17 cellular contexts compared by ENCODE assay signal in the genomic region with DNA sequence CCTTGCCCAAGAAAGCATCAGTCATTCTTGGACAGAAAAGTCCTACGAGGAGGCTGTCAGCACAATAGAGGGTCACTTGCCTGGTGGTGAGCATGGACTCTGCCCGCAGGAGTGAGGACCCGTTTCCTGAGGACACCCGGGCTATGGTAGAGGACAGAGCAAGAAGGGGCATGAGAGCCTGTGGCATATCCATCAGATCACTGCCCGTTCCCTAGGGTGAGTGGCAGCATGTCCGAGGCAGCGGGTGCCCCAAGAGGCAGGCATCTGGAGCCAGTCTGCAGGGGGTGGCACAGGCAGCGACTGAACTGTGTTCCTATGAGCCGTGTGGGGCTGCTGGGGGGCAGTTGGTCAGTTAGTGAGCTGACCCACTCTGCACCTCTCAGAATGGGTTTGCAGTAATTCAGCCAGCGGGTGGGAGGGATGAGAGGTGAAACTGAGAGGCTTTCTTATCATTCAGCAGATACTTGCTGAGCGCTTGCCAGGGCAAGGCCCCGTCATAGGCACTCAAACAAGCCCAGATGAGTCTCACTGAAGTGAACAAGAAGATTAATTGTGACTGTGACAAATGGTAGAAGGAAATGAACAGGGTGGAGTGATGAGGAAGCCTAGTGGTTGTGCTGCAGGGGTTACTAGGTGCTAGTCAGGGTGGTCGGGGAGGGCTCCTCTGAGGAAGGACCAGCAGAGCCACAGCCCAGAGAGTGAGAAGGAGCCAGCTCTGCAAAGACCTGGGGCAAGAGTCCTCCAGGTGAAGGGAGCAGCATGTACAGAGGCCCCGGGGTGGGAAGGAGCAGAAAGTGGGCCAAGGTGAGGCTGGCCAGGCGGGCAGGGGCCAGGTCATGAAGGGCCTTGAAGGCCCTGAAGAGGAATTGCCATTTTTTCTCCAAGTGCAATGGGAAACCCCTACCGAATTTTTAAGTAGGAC.
DNase-seq lines count a peak whose midpoint lies in the region; ATAC-seq lines count a peak whose summit lies in the region.
"Had no signal": no experiment of that assay in that cellular context is flagged by ENCODE, and none has a peak within 500 bp of the region (broad histone marks: within the 10 kb centered on the region; RNA-seq: fewer than 3 reads in every experiment).

No MANE protein-coding gene starts in this region.

- WGBS in mesenchymal stem cell, result 74% methylated on average over 16 of the region's 16 CpGs
- WGBS in aorta, 2 donors, result 91 to 92% methylated on average over 16 of the region's 16 CpGs

- H3K27me3 ChIP-seq in CD4-positive, CD25-positive, alpha-beta regulatory T cell (ENCODE audit: control insufficient read depth, insufficient read depth, low read length), result no peaks in the 10 kb centered on the region
- no peaks in the 10 kb centered on the region for H3K27me3 ChIP-seq in mesenchymal stem cell (ENCODE audit: control insufficient read depth in 1 of 2, insufficient read depth in 1 of 2, low read length in 2 of 2)
- H3K27me3 ChIP-seq in aorta (ENCODE audit: control insufficient read depth in 1 of 2, insufficient read depth in 2 of 2, low read length in 1 of 2), result no peaks in the 10 kb centered on the region
- H3K27me3 ChIP-seq: BLaER1, body of pancreas had no signal

- H2BK12ac ChIP-seq in mesenchymal stem cell (ENCODE audit: low read length in 2 of 2), result peak overlapping the region; percentile 38 to 96

- no peak overlapping the region for H3K27ac ChIP-seq in CD4-positive, CD25-positive, alpha-beta regulatory T cell (ENCODE audit: insufficient read depth, low read length, poor library complexity, severe bottlenecking)
- H3K27ac ChIP-seq in mesenchymal stem cell (ENCODE audit: low read length, poor library complexity, severe bottlenecking), result no peak overlapping the region
- H3K27ac ChIP-seq in aorta (ENCODE audit: low read depth in 1 of 2, low read length in 2 of 2), result no peak overlapping the region
- H3K27ac ChIP-seq: BLaER1, body of pancreas had no signal

- no peak overlapping the region for H3K4me2 ChIP-seq in mesenchymal stem cell (ENCODE audit: low read length, poor library complexity, severe bottlenecking)
- H3K4me2 ChIP-seq: BLaER1 had no signal

- peak in 1 of 3 donors; percentile 51 for DNase-seq in CD4-positive, CD25-positive, alpha-beta regulatory T cell
- DNase-seq in NCI-H226 (peak; percentile 9), mesenchymal stem cell (peak; percentile 45), NCI-H446 (lab: John Stamatoyannopoulos, UW) (no peak), T-helper 9 cell (no peak), aorta (no peak), posterior cingulate gyrus (no peak)
- DNase-seq: MV-4-11; NCI-H2171 treated with DMSO at 0.1 percent for 48 hours; OCI-M1; stimulated activated naive CD8-positive, alpha-beta T cell treated with anti-CD3 and anti-CD28 coated beads, Interleukin-15, Interleukin-2, amounts not matched to agents 100 U/mL and 50 U/mL, for 24 hours; T-helper 1 cell had no signal

- H3K27ac Mint-ChIP-seq in CD4-positive, CD25-positive, alpha-beta regulatory T cell, result peak overlapping the region in 2 of 3 donors; percentile 20 to 36
- peak overlapping the region; percentile 36 for H3K27ac Mint-ChIP-seq in dendritic cell treated with granulocyte-macrophage colony-stimulating factor and Interleukin-4, amounts not matched to agents 40 ng/mL and 50 ng/mL, for 4 days
- H3K27ac Mint-ChIP-seq: progenitor cell of endocrine pancreas had no signal

- H3K36me3 ChIP-seq in CD4-positive, CD25-positive, alpha-beta regulatory T cell (ENCODE audit: control insufficient read depth, insufficient read depth, low read length), result peaks cover 25% of the 10 kb centered on the region
- H3K36me3 ChIP-seq in mesenchymal stem cell (ENCODE audit: control insufficient read depth in 1 of 2, insufficient read depth in 2 of 2, low read depth in 1 of 2, low read length in 2 of 2), result peaks cover 35 to 53% of the 10 kb centered on the region in 2 experiments
- H3K36me3 ChIP-seq in aorta (ENCODE audit: control insufficient read depth in 1 of 2, insufficient read depth in 2 of 2, low read length in 1 of 2), result peaks cover 3 to 5% of the 10 kb centered on the region in 2 donors

- H3K9me3 ChIP-seq in CD4-positive, CD25-positive, alpha-beta regulatory T cell (ENCODE audit: control insufficient read depth in 2 of 2, low read length in 2 of 2), result peaks cover 4 to 6% of the 10 kb centered on the region in 2 experiments
- peaks cover 11% of the 10 kb centered on the region for H3K9me3 ChIP-seq in mesenchymal stem cell (ENCODE audit: control insufficient read depth, low read length)
- H3K9me3 ChIP-seq in aorta (ENCODE audit: control insufficient read depth, low read length), result no peaks in the 10 kb centered on the region
- H3K9me3 ChIP-seq: body of pancreas had no signal

- peak overlapping the region; percentile 85 for H2BK15ac ChIP-seq in mesenchymal stem cell (ENCODE audit: low read depth, poor library complexity, severe bottlenecking)

- ATAC-seq in CD4-positive, CD25-positive, alpha-beta regulatory T cell (ENCODE audit: low read depth in 2 of 2), result no peak
- no peak for ATAC-seq in aorta (ENCODE audit: low FRiP score)
- ATAC-seq: HCT116; stimulated activated naive CD8-positive, alpha-beta T cell treated with anti-CD3 and anti-CD28 coated beads, Interleukin-15, Interleukin-2, amounts not matched to agents 100 U/mL and 50 U/mL, for 24 hours had no signal

- H3K79me1 ChIP-seq in mesenchymal stem cell (replicated peaks; ENCODE audit: low read length, poor library complexity, severe bottlenecking), result peaks cover 26% of the 10 kb centered on the region

- H3K27me3 Mint-ChIP-seq in CD4-positive, CD25-positive, alpha-beta regulatory T cell, result no peaks in the 10 kb centered on the region
- H3K27me3 Mint-ChIP-seq in dendritic cell treated with granulocyte-macrophage colony-stimulating factor and Interleukin-4, amounts not matched to agents 40 ng/mL and 50 ng/mL, for 4 days, result no peaks in the 10 kb centered on the region
- H3K27me3 Mint-ChIP-seq: progenitor cell of endocrine pancreas had no signal

- peak overlapping the region; percentile 29 to 93 for H3K18ac ChIP-seq in mesenchymal stem cell (ENCODE audit: low read depth in 1 of 2, low read length in 2 of 2)

- H3K4me1 ChIP-seq in CD4-positive, CD25-positive, alpha-beta regulatory T cell (ENCODE audit: control insufficient read depth, insufficient read depth, low read length, poor library complexity, severe bottlenecking), result no peaks in the 10 kb centered on the region
- H3K4me1 ChIP-seq in mesenchymal stem cell (ENCODE audit: control insufficient read depth, insufficient read depth, low read depth, low read length) (peaks cover 5% of the 10 kb centered on the region), aorta (ENCODE audit: control insufficient read depth in 1 of 2, insufficient read depth in 2 of 2, low read length in 2 of 2) (peaks cover 0 to 4% of the 10 kb centered on the region in 2 donors)
- H3K4me1 ChIP-seq: BLaER1, body of pancreas had no signal

- no peak overlapping the region for H2AK5ac ChIP-seq in mesenchymal stem cell (ENCODE audit: low read length, severe bottlenecking)

- peaks cover 0 to 15% (median 8%) of the 10 kb centered on the region in 4 donors for H3K4me1 Mint-ChIP-seq in CD4-positive, CD25-positive, alpha-beta regulatory T cell
- peaks cover 22% of the 10 kb centered on the region for H3K4me1 Mint-ChIP-seq in dendritic cell treated with granulocyte-macrophage colony-stimulating factor and Interleukin-4, amounts not matched to agents 40 ng/mL and 50 ng/mL, for 4 days (ENCODE audit: low read depth)

- no peak overlapping the region for H3K4me3 ChIP-seq in CD4-positive, CD25-positive, alpha-beta regulatory T cell (ENCODE audit: low read depth, low read length)
- H3K4me3 ChIP-seq in mesenchymal stem cell (ENCODE audit: insufficient read depth in 1 of 2, low read depth in 1 of 2, low read length in 2 of 2), result peak overlapping the region in 1 of 2 experiments; percentile 20
- H3K4me3 ChIP-seq in aorta (ENCODE audit: low read length in 2 of 2), result no peak overlapping the region
- H3K4me3 ChIP-seq: BLaER1, body of pancreas had no signal

- H3K4ac ChIP-seq in mesenchymal stem cell (ENCODE audit: low read depth in 1 of 2, low read length in 2 of 2), result peak overlapping the region; percentile 8 to 81

- H3K9me3 Mint-ChIP-seq in CD4-positive, CD25-positive, alpha-beta regulatory T cell, result peaks cover 0 to 14% (median 5%) of the 10 kb centered on the region in 7 donors
- peaks cover 8% of the 10 kb centered on the region for H3K9me3 Mint-ChIP-seq in dendritic cell treated with granulocyte-macrophage colony-stimulating factor and Interleukin-4, amounts not matched to agents 40 ng/mL and 50 ng/mL, for 4 days

- peak overlapping the region; percentile 37 for H3K9ac ChIP-seq in mesenchymal stem cell (ENCODE audit: low read length)
- H3K9ac ChIP-seq: BLaER1 had no signal

- no peak overlapping the region for H2BK5ac ChIP-seq in mesenchymal stem cell (ENCODE audit: low read depth, low read length, poor library complexity, severe bottlenecking)

- H3K14ac ChIP-seq in mesenchymal stem cell (ENCODE audit: low read length in 2 of 2), result no peak overlapping the region

- no peak overlapping the region for H3K4me3 Mint-ChIP-seq in CD4-positive, CD25-positive, alpha-beta regulatory T cell
- H3K4me3 Mint-ChIP-seq in dendritic cell treated with granulocyte-macrophage colony-stimulating factor and Interleukin-4, amounts not matched to agents 40 ng/mL and 50 ng/mL, for 4 days, result no peak overlapping the region

- H4K91ac ChIP-seq in mesenchymal stem cell (ENCODE audit: low read length), result peak overlapping the region; percentile 96

- H2BK120ac ChIP-seq in mesenchymal stem cell (ENCODE audit: low read depth, low read length), result peak overlapping the region; percentile 84

- no peak overlapping the region for H2AFZ ChIP-seq in mesenchymal stem cell (ENCODE audit: low read depth, low read length)

- H3K23ac ChIP-seq in mesenchymal stem cell (ENCODE audit: low read length in 2 of 2), result no peak overlapping the region

- H4K8ac ChIP-seq in mesenchymal stem cell (ENCODE audit: low read length), result peak overlapping the region; percentile 95

- H3K36me3 Mint-ChIP-seq in CD4-positive, CD25-positive, alpha-beta regulatory T cell, result peaks cover 68% of the 10 kb centered on the region
- peaks cover 99% of the 10 kb centered on the region for H3K36me3 Mint-ChIP-seq in dendritic cell treated with granulocyte-macrophage colony-stimulating factor and Interleukin-4, amounts not matched to agents 40 ng/mL and 50 ng/mL, for 4 days (ENCODE audit: low read depth)

- intact Hi-C loops in dendritic cell treated with granulocyte-macrophage colony-stimulating factor and Interleukin-4, amounts not matched to agents 40 ng/mL and 50 ng/mL, for 4 days (cut with micrococcal nuclease), result no loop called here
- intact Hi-C loops in aorta (cut with DNase I) (no loop called here), posterior cingulate gyrus (cut with DNase I) (no loop called here)

Comparison
In these comparisons a context has a peak if more than half of its experiments do, and no peak if none do; other contexts are left out.
1. DNase-seq: peak in NCI-H226 (single experiment) and mesenchymal stem cell (single experiment); none in NCI-H446 (0 of 2), T-helper 9 cell (single experiment), aorta (0 of 2) and posterior cingulate gyrus (0 of 10).